ENCODE assay signal across 8 cellular contexts in genomic region chr1:174953657-174954435, GRCh38. TPM values are rescaled to one million over a fixed set of nuclear protein-coding genes. Genes with fewer than 3 reads are reported as not detected.
DNase-seq lines count a peak whose midpoint lies in the region; ATAC-seq and TF ChIP-seq lines count a peak whose summit lies in the region.

No MANE protein-coding gene starts in this region.

- no peaks in the 10 kb centered on the region for H3K9me3 Mint-ChIP-seq in CD4-positive, CD25-positive, alpha-beta regulatory T cell

- DNase-seq in CD4-positive, CD25-positive, alpha-beta regulatory T cell, result no peak
- DNase-seq in NCI-H1694 (lab: John Stamatoyannopoulos, UW) (peak; percentile 37), A673 (ENCODE audit: low spot score) (no peak), SW480 (ENCODE audit: low spot score) (no peak), mammary epithelial cell (no peak)

- no peaks in the 10 kb centered on the region for H4K20me1 ChIP-seq in mammary epithelial cell (ENCODE audit: insufficient read depth, low read length)

- peaks cover 21 to 45% (median 30%) of the 10 kb centered on the region in 4 donors for H3K4me1 Mint-ChIP-seq in CD4-positive, CD25-positive, alpha-beta regulatory T cell

- CTCF ChIA-PET in A673 (lab: Charles Lee), result interaction anchor here (0.6 kb wide), 1 partner anchor 75 kb away, joined by 4 read pairs; no protein-coding TSS in a partner anchor
- CTCF ChIA-PET in mammary epithelial cell (lab: Charles Lee; ENCODE audit: low non-redundant PET), result interaction anchor here (0.7 kb wide), 1 partner anchor 691 kb away, joined by 3 read pairs; no protein-coding TSS in a partner anchor

- POLR2A ChIA-PET in A673 (lab: Charles Lee; ENCODE audit: low non-redundant PET), result no interaction called here

- in situ Hi-C loops in mammary epithelial cell (cut with MboI; ENCODE audit: low sequenced_read_pairs in 2 of 2), result no loop called here

- H3K36me3 Mint-ChIP-seq in CD4-positive, CD25-positive, alpha-beta regulatory T cell, result peaks cover 9% of the 10 kb centered on the region

- no peak overlapping the region for H3K4me2 ChIP-seq in mammary epithelial cell (ENCODE audit: insufficient read depth, low read depth, low read length)

- WGBS in mammary epithelial cell (ENCODE audit: low coverage, missing lambda C conversion rate), result 72% methylated on average over 8 of the region's 8 CpGs

- H3K27me3 ChIP-seq in CD4-positive, CD25-positive, alpha-beta regulatory T cell (ENCODE audit: control insufficient read depth, insufficient read depth, low read length), result no peaks in the 10 kb centered on the region
- no peaks in the 10 kb centered on the region for H3K27me3 ChIP-seq in A673 (replicated peaks; ENCODE audit: insufficient read depth, low read depth, low read length, poor library complexity)
- no peaks in the 10 kb centered on the region for H3K27me3 ChIP-seq in mammary epithelial cell (ENCODE audit: insufficient read depth, low read length)

- H3K9me3 ChIP-seq in CD4-positive, CD25-positive, alpha-beta regulatory T cell (ENCODE audit: control insufficient read depth in 2 of 2, low read length in 2 of 2), result no peaks in the 10 kb centered on the region
- H3K9me3 ChIP-seq in A673 (ENCODE audit: low read depth, low read length, poor library complexity, severe bottlenecking), result no peaks in the 10 kb centered on the region
- H3K9me3 ChIP-seq in mammary epithelial cell (replicated peaks; ENCODE audit: insufficient read depth, low read length), result no peaks in the 10 kb centered on the region

- peaks cover 6% of the 10 kb centered on the region for H3K4me1 ChIP-seq in CD4-positive, CD25-positive, alpha-beta regulatory T cell (ENCODE audit: control insufficient read depth, insufficient read depth, low read length, poor library complexity, severe bottlenecking)
- no peaks in the 10 kb centered on the region for H3K4me1 ChIP-seq in A673 (ENCODE audit: insufficient read depth, low read length, poor library complexity, severe bottlenecking)
- no peaks in the 10 kb centered on the region for H3K4me1 ChIP-seq in mammary epithelial cell (ENCODE audit: insufficient read depth, low read length)

- no peak overlapping the region for H3K4me3 Mint-ChIP-seq in CD4-positive, CD25-positive, alpha-beta regulatory T cell

- intact Hi-C loops in A673 (cut with micrococcal nuclease; ENCODE audit: unreplicated experiment), result no loop called here
- intact Hi-C loops in mammary epithelial cell (cut with micrococcal nuclease), result no loop called here

- BruUV-seq in A673 (replicated peaks; lab: Mats Ljungman, UMichigan) (no TSS peak), mammary epithelial cell (replicated peaks; lab: Mats Ljungman, UMichigan) (no TSS peak)

- H3K27ac ChIP-seq in CD4-positive, CD25-positive, alpha-beta regulatory T cell (ENCODE audit: insufficient read depth, low read length, poor library complexity, severe bottlenecking), result no peak overlapping the region
- H3K27ac ChIP-seq in cingulate gyrus (ENCODE audit: low read depth, low read length) (peak overlapping the region; percentile 15), A673 (ENCODE audit: low read depth, low read length, poor library complexity, severe bottlenecking) (no peak overlapping the region), mammary epithelial cell (ENCODE audit: insufficient read depth, low read depth, low read length) (no peak overlapping the region)

- H3K36me3 ChIP-seq in CD4-positive, CD25-positive, alpha-beta regulatory T cell (ENCODE audit: control insufficient read depth, insufficient read depth, low read length), result peaks cover 4% of the 10 kb centered on the region
- H3K36me3 ChIP-seq in A673 (ENCODE audit: insufficient read depth, low read length, poor library complexity, severe bottlenecking) (no peaks in the 10 kb centered on the region), mammary epithelial cell (ENCODE audit: insufficient read depth, low read length) (no peaks in the 10 kb centered on the region)

- H3K27ac Mint-ChIP-seq in CD4-positive, CD25-positive, alpha-beta regulatory T cell, result peak overlapping the region; percentile 65 to 91 (median 68)

- no peak overlapping the region for H3K9ac ChIP-seq in mammary epithelial cell (ENCODE audit: insufficient read depth, low read length)

- H3K4me3 ChIP-seq in CD4-positive, CD25-positive, alpha-beta regulatory T cell (ENCODE audit: low read depth, low read length), result no peak overlapping the region
- H3K4me3 ChIP-seq in A673 (ENCODE audit: low read depth, low read length, poor library complexity, severe bottlenecking) (no peak overlapping the region), mammary epithelial cell (replicated peaks in 1 of 3; ENCODE audit: insufficient read depth in 1 of 3, low read depth in 2 of 3, low read length in 3 of 3) (no peak overlapping the region)

- TF ChIP-seq CTCF in A673 (conservative IDR thresholded peaks at IDR 0.05; ENCODE audit: low read depth, low read length) (no peak), mammary epithelial cell (conservative IDR thresholded peaks at IDR 0.05 in 1 of 2, IDR thresholded peaks at IDR 0.05 in 1 of 2; ENCODE audit: extremely low read depth in 1 of 2, insufficient read depth in 1 of 2, low read depth in 1 of 2, low read length in 2 of 2) (no peak)

- dilution Hi-C loops in mammary epithelial cell (cut with HindIII; ENCODE audit: low sequenced_read_pairs), result no loop called here

- H3K79me2 ChIP-seq in mammary epithelial cell (ENCODE audit: insufficient read depth, low read length), result no peaks in the 10 kb centered on the region

- H3K27me3 Mint-ChIP-seq in CD4-positive, CD25-positive, alpha-beta regulatory T cell, result no peaks in the 10 kb centered on the region

- no peak overlapping the region for H2AFZ ChIP-seq in mammary epithelial cell (ENCODE audit: low read depth, low read length)

- no peak for ATAC-seq in CD4-positive, CD25-positive, alpha-beta regulatory T cell (ENCODE audit: low read depth in 2 of 2)
- ATAC-seq in GM21447 (IDR thresholded peaks at IDR 0.05; ENCODE audit: unreplicated experiment) (peak; percentile 53), GM21528 (IDR thresholded peaks at IDR 0.05; ENCODE audit: low FRiP score, unreplicated experiment) (no peak)

RNA-seq across cellular contexts. Expression of gene CACYBP, which starts 45.9 kb away (rescaled TPM):
- 88.1 TPM for total RNA-seq in CD4-positive, CD25-positive, alpha-beta regulatory T cell
- polyA plus RNA-seq in CD4-positive, CD25-positive, alpha-beta regulatory T cell, result 100 to 1,000 TPM; 153 to 217 (median 186) TPM
- total RNA-seq in A673 (2021) (307 and 310 TPM in 2 replicates), mammary epithelial cell (100 to 1,000 TPM in 1 of 2 donors, 10 to 100 TPM in 1; 25.8 to 133 TPM)
- polyA plus RNA-seq in mammary epithelial cell, result 62.9 TPM
- 38.0 TPM for polyA minus RNA-seq in mammary epithelial cell
